Comparison of ENCODE assay signal across 1 cellular context in the genomic region with DNA sequence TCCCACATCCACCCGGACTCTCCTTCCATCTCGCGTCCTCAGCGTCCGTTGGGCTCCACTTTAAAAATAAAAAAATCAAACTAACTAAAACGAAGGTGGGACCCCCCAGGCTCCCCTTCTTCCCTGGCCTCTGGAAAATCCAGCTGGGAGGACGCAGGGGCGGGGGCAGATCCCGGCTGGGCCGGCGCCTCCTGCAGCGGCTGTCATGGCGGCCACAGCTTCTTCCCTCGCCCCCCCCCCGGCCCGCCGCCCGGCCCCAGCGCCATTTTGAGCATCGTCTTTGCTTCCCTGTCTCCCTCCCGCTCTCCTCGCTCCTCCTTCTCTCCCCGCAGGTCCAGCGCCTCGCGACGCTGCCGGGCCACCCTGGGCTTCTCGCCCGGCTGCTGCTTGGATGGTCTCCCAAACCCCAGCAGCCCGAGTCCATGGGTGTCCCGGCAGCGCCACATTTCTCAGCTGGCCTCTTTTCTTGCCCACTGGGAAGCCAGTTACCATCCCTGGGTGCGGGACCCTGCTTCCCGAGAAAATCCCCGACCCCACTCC.
A peak's percentile ranks its signal among the peaks of the same experiment; 100 is the strongest.
TF ChIP-seq lines count a peak whose summit lies in the region.

No MANE protein-coding gene starts in this region.

TF ChIP-seq in HEK293, 187 proteins besides CTCF, POLR2A, EP300 and RAD21 (continued from another document and continues in another):
- TF ChIP-seq, protein P1, sequence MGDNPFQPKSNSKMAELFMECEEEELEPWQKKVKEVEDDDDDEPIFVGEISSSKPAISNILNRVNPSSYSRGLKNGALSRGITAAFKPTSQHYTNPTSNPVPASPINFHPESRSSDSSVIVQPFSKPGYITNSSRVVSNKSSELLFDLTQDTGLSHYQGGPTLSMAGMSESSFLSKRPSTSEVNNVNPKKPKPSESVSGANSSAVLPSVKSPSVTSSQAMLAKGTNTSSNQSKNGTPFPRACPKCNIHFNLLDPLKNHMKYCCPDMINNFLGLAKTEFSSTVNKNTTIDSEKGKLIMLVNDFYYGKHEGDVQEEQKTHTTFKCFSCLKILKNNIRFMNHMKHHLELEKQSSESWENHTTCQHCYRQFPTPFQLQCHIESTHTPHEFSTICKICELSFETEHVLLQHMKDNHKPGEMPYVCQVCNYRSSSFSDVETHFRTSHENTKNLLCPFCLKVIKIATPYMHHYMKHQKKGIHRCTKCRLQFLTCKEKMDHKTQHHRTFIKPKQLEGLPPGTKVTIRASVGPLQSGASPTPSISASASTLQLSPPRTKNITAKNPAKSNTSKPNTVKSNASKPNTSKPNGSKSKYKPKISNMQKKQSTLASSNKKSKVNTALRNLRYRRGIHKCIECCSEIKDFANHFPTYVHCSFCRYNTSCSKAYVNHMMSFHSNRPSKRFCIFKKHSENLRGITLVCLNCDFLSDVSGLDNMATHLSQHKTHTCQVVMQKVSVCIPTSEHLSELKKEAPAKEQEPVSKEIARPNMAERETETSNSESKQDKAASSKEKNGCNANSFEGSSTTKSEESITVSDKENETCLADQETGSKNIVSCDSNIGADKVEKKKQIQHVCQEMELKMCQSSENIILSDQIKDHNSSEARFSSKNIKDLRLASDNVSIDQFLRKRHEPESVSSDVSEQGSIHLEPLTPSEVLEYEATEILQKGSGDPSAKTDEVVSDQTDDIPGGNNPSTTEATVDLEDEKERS (tag by site-specific recombination; IDR thresholded peaks at IDR 0.05): no peak
- TF ChIP-seq ZBTB1 (tag by site-specific recombination; IDR thresholded peaks at IDR 0.05): no peak
- TF ChIP-seq ZFHX2 (tag by site-specific recombination; conservative IDR thresholded peaks at IDR 0.05): no peak
- 0 out of 2 replicates have a peak, but pooled peaks have one; percentile 10 for TF ChIP-seq ZNF223 (tag by site-specific recombination; IDR thresholded peaks at IDR 0.05)
- 0 out of 2 replicates have a peak, but pooled peaks have one; percentile 14 for TF ChIP-seq ZNF501 (tag by site-specific recombination; IDR thresholded peaks at IDR 0.05)
- TF ChIP-seq ZNF366 (tag by site-specific recombination; conservative IDR thresholded peaks at IDR 0.05): peak; percentile 76
- TF ChIP-seq, protein P2, sequence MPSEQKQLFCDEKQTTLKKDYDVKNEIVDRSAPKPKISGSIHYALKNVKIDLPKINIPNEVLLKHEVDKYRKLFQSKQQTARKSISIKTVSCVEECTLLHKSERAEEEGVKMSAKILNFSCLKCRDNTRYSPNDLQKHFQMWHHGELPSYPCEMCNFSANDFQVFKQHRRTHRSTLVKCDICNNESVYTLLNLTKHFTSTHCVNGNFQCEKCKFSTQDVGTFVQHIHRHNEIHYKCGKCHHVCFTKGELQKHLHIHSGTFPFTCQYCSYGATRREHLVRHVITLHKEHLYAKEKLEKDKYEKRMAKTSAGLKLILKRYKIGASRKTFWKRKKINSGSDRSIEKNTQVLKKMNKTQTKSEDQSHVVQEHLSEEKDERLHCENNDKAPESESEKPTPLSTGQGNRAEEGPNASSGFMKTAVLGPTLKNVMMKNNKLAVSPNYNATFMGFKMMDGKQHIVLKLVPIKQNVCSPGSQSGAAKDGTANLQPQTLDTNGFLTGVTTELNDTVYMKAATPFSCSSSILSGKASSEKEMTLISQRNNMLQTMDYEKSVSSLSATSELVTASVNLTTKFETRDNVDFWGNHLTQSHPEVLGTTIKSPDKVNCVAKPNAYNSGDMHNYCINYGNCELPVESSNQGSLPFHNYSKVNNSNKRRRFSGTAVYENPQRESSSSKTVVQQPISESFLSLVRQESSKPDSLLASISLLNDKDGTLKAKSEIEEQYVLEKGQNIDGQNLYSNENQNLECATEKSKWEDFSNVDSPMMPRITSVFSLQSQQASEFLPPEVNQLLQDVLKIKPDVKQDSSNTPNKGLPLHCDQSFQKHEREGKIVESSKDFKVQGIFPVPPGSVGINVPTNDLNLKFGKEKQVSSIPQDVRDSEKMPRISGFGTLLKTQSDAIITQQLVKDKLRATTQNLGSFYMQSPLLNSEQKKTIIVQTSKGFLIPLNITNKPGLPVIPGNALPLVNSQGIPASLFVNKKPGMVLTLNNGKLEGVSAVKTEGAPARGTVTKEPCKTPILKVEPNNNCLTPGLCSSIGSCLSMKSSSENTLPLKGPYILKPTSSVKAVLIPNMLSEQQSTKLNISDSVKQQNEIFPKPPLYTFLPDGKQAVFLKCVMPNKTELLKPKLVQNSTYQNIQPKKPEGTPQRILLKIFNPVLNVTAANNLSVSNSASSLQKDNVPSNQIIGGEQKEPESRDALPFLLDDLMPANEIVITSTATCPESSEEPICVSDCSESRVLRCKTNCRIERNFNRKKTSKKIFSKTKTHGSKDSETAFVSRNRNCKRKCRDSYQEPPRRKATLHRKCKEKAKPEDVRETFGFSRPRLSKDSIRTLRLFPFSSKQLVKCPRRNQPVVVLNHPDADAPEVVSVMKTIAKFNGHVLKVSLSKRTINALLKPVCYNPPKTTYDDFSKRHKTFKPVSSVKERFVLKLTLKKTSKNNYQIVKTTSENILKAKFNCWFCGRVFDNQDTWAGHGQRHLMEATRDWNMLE (tag by site-specific recombination; conservative IDR thresholded peaks at IDR 0.05; ENCODE audit: low read depth): no peak
- TF ChIP-seq SETDB1 (IDR thresholded peaks at IDR 0.05; ENCODE audit: insufficient read length, low read length): no peak
- TF ChIP-seq IKZF3 (tag by site-specific recombination; IDR thresholded peaks at IDR 0.05): peak; percentile 95
- TF ChIP-seq ZNF175 (tag by site-specific recombination; IDR thresholded peaks at IDR 0.05): no peak
- 0 out of 2 replicates have a peak, but pooled peaks have one; percentile 24 for TF ChIP-seq ZNF600 (tag by site-specific recombination; IDR thresholded peaks at IDR 0.05)
- TF ChIP-seq, protein P3, sequence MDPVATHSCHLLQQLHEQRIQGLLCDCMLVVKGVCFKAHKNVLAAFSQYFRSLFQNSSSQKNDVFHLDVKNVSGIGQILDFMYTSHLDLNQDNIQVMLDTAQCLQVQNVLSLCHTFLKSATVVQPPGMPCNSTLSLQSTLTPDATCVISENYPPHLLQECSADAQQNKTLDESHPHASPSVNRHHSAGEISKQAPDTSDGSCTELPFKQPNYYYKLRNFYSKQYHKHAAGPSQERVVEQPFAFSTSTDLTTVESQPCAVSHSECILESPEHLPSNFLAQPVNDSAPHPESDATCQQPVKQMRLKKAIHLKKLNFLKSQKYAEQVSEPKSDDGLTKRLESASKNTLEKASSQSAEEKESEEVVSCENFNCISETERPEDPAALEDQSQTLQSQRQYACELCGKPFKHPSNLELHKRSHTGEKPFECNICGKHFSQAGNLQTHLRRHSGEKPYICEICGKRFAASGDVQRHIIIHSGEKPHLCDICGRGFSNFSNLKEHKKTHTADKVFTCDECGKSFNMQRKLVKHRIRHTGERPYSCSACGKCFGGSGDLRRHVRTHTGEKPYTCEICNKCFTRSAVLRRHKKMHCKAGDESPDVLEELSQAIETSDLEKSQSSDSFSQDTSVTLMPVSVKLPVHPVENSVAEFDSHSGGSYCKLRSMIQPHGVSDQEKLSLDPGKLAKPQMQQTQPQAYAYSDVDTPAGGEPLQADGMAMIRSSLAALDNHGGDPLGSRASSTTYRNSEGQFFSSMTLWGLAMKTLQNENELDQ (tag by site-specific recombination; IDR thresholded peaks at IDR 0.05; ENCODE audit: low read depth): no peak
- no peak for TF ChIP-seq ZNF624 (tag by site-specific recombination; IDR thresholded peaks at IDR 0.05)
- no peak for TF ChIP-seq ZNF133 (tag by site-specific recombination; IDR thresholded peaks at IDR 0.05)
- TF ChIP-seq SALL2 (tag by site-specific recombination; IDR thresholded peaks at IDR 0.05; ENCODE audit: borderline replicate concordance): no peak
- TF ChIP-seq ZSCAN16 (tag by site-specific recombination; IDR thresholded peaks at IDR 0.05): no peak
- no peak for TF ChIP-seq ZNF155 (tag by site-specific recombination; IDR thresholded peaks at IDR 0.05)
- TF ChIP-seq KLF16 (tag by site-specific recombination; IDR thresholded peaks at IDR 0.05): peak; percentile 52; the same call in 1 of the 2 replicates
- TF ChIP-seq ZNF114 (tag by site-specific recombination; IDR thresholded peaks at IDR 0.05): no peak
- TF ChIP-seq, protein P4, sequence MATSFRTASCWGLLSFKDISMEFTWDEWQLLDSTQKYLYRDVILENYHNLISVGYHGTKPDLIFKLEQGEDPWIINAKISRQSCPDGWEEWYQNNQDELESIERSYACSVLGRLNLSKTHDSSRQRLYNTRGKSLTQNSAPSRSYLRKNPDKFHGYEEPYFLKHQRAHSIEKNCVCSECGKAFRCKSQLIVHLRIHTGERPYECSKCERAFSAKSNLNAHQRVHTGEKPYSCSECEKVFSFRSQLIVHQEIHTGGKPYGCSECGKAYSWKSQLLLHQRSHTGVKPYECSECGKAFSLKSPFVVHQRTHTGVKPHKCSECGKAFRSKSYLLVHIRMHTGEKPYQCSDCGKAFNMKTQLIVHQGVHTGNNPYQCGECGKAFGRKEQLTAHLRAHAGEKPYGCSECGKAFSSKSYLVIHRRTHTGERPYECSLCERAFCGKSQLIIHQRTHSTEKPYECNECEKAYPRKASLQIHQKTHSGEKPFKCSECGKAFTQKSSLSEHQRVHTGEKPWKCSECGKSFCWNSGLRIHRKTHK (tag by site-specific recombination; IDR thresholded peaks at IDR 0.05): no peak
- TF ChIP-seq ZNF548 (tag by site-specific recombination; IDR thresholded peaks at IDR 0.05): no peak
- no peak for TF ChIP-seq ZNF121 (tag by site-specific recombination; IDR thresholded peaks at IDR 0.05)
- no peak for TF ChIP-seq ZNF660 (tag by site-specific recombination; IDR thresholded peaks at IDR 0.05)
- no peak for TF ChIP-seq ZNF324 (tag by site-specific recombination; IDR thresholded peaks at IDR 0.05)
- TF ChIP-seq ZNF302 (tag by site-specific recombination; IDR thresholded peaks at IDR 0.05; ENCODE audit: low read depth): no peak
- TF ChIP-seq ZNF10 (tag by site-specific recombination; IDR thresholded peaks at IDR 0.05): no peak
- TF ChIP-seq ZNF19 (tag by site-specific recombination; IDR thresholded peaks at IDR 0.05; ENCODE audit: low read depth): no peak
- no peak for TF ChIP-seq ZNF549 (tag by site-specific recombination; IDR thresholded peaks at IDR 0.05)
- TF ChIP-seq SP2 (tag by site-specific recombination; IDR thresholded peaks at IDR 0.05): no peak
- no peak for TF ChIP-seq ZNF266 (tag by site-specific recombination; IDR thresholded peaks at IDR 0.05; ENCODE audit: low read depth)
- TF ChIP-seq, protein P5, sequence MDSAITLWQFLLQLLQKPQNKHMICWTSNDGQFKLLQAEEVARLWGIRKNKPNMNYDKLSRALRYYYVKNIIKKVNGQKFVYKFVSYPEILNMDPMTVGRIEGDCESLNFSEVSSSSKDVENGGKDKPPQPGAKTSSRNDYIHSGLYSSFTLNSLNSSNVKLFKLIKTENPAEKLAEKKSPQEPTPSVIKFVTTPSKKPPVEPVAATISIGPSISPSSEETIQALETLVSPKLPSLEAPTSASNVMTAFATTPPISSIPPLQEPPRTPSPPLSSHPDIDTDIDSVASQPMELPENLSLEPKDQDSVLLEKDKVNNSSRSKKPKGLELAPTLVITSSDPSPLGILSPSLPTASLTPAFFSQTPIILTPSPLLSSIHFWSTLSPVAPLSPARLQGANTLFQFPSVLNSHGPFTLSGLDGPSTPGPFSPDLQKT (IDR thresholded peaks at IDR 0.05; ENCODE audit: borderline replicate concordance, low read depth, low read length): no peak
- TF ChIP-seq, protein P6, sequence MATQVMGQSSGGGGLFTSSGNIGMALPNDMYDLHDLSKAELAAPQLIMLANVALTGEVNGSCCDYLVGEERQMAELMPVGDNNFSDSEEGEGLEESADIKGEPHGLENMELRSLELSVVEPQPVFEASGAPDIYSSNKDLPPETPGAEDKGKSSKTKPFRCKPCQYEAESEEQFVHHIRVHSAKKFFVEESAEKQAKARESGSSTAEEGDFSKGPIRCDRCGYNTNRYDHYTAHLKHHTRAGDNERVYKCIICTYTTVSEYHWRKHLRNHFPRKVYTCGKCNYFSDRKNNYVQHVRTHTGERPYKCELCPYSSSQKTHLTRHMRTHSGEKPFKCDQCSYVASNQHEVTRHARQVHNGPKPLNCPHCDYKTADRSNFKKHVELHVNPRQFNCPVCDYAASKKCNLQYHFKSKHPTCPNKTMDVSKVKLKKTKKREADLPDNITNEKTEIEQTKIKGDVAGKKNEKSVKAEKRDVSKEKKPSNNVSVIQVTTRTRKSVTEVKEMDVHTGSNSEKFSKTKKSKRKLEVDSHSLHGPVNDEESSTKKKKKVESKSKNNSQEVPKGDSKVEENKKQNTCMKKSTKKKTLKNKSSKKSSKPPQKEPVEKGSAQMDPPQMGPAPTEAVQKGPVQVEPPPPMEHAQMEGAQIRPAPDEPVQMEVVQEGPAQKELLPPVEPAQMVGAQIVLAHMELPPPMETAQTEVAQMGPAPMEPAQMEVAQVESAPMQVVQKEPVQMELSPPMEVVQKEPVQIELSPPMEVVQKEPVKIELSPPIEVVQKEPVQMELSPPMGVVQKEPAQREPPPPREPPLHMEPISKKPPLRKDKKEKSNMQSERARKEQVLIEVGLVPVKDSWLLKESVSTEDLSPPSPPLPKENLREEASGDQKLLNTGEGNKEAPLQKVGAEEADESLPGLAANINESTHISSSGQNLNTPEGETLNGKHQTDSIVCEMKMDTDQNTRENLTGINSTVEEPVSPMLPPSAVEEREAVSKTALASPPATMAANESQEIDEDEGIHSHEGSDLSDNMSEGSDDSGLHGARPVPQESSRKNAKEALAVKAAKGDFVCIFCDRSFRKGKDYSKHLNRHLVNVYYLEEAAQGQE (tag by site-specific recombination; IDR thresholded peaks at IDR 0.05): peak; percentile 51; the same call in 1 of the 2 replicates
- TF ChIP-seq ZBTB48 (tag by site-specific recombination; IDR thresholded peaks at IDR 0.05): no peak
- no peak for TF ChIP-seq EGR2 (tag by site-specific recombination; IDR thresholded peaks at IDR 0.05; ENCODE audit: low read depth)
- 0 out of 2 replicates have a peak, but pooled peaks have one; percentile 6 for TF ChIP-seq ZNF146 (tag by site-specific recombination; IDR thresholded peaks at IDR 0.05)
- no peak for TF ChIP-seq KLF10 (tag by site-specific recombination; IDR thresholded peaks at IDR 0.05)
- TF ChIP-seq ZNF202 (tag by site-specific recombination; IDR thresholded peaks at IDR 0.05; ENCODE audit: borderline replicate concordance): no peak
- peak; percentile 56; the same call in 1 of the 2 replicates for TF ChIP-seq ZBTB17 (tag by site-specific recombination; IDR thresholded peaks at IDR 0.05)
- TF ChIP-seq SP7 (tag by site-specific recombination; IDR thresholded peaks at IDR 0.05): 0 out of 2 replicates have a peak, but pooled peaks have one; percentile 11
- TF ChIP-seq, protein P7, sequence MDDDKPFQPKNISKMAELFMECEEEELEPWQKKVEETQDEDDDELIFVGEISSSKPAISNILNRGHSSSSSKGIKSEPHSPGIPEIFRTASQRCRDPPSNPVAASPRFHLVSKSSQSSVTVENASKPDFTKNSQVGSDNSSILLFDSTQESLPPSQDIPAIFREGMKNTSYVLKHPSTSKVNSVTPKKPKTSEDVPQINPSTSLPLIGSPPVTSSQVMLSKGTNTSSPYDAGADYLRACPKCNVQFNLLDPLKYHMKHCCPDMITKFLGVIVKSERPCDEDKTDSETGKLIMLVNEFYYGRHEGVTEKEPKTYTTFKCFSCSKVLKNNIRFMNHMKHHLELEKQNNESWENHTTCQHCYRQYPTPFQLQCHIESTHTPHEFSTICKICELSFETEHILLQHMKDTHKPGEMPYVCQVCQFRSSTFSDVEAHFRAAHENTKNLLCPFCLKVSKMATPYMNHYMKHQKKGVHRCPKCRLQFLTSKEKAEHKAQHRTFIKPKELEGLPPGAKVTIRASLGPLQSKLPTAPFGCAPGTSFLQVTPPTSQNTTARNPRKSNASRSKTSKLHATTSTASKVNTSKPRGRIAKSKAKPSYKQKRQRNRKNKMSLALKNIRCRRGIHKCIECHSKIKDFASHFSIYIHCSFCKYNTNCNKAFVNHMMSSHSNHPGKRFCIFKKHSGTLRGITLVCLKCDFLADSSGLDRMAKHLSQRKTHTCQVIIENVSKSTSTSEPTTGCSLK (tag by site-specific recombination; IDR thresholded peaks at IDR 0.05): no peak
- no peak for TF ChIP-seq OVOL3 (tag by site-specific recombination; IDR thresholded peaks at IDR 0.05)
- TF ChIP-seq ZNF510 (tag by site-specific recombination; IDR thresholded peaks at IDR 0.05; ENCODE audit: insufficient replicate concordance): no peak
- TF ChIP-seq ZNF792 (tag by site-specific recombination; IDR thresholded peaks at IDR 0.05): no peak
